In genomic region chr7:137804819-137805218, GRCh38 we compare ENCODE assay signal across 23 cellular contexts. TPM values are rescaled to one million over a fixed set of nuclear protein-coding genes. Genes with fewer than 3 reads are reported as not detected.
DNase-seq lines count a peak whose midpoint lies in the region; ATAC-seq, FAIRE-seq and TF ChIP-seq lines count a peak whose summit lies in the region.
"Had no signal": no experiment of that assay in that cellular context is flagged by ENCODE, and none has a peak within 500 bp of the region (broad histone marks: within the 10 kb centered on the region; RNA-seq: fewer than 3 reads in every experiment).

No MANE protein-coding gene starts in this region.

- no peaks in the 10 kb centered on the region for H3K27me3 Mint-ChIP-seq in astrocyte (ENCODE audit: low read depth, unreplicated experiment)
- H3K27me3 Mint-ChIP-seq: activated naive CD8-positive, alpha-beta T cell treated with anti-CD3 and anti-CD28 coated beads, Interleukin-2, amount 10 ng/mL, durations not matched to agents 7 days and 5 days had no signal

- TF ChIP-seq CTCF in astrocyte (IDR thresholded peaks at IDR 0.05; ENCODE audit: insufficient read depth, low read depth, low read length) (no peak), heart left ventricle (IDR thresholded peaks at IDR 0.05) (no peak)

- no peak overlapping the region for H3K4me3 Mint-ChIP-seq in astrocyte (ENCODE audit: unreplicated experiment)
- H3K4me3 Mint-ChIP-seq: activated CD4-positive, alpha-beta T cell treated with anti-CD3 and anti-CD28 coated beads for 36 hours; activated CD8-positive, alpha-beta memory T cell treated with anti-CD3 and anti-CD28 coated beads, Interleukin-2, amount 10 ng/mL, durations not matched to agents 7 days and 5 days; activated naive CD8-positive, alpha-beta T cell treated with anti-CD3 and anti-CD28 coated beads, Interleukin-2, amount 10 ng/mL, durations not matched to agents 7 days and 5 days; activated T-helper 17 cell treated with anti-CD3 and anti-CD28 coated beads, Interleukin-2, amount 50 U/mL, for 72 hours; immature natural killer cell; stimulated activated effector memory CD8-positive, alpha-beta T cell treated with anti-CD3 and anti-CD28 coated beads, Interleukin-12 subunit alpha, Interleukin-12 subunit beta, amount 100 ng/mL, for 72 hours had no signal

- 70 to 77% (median 74%) methylated on average over 2 of the region's 2 CpGs for WGBS in heart left ventricle, 4 donors

- H3K36me3 ChIP-seq in astrocyte (ENCODE audit: insufficient read depth, low read length) (no peaks in the 10 kb centered on the region), heart left ventricle (no peaks in the 10 kb centered on the region)
- H3K36me3 ChIP-seq: brain microvascular endothelial cell, right lobe of liver had no signal

- H3K27me3 ChIP-seq in astrocyte (ENCODE audit: insufficient read depth, low read length) (no peaks in the 10 kb centered on the region), heart left ventricle (no peaks in the 10 kb centered on the region)
- H3K27me3 ChIP-seq: brain microvascular endothelial cell, right lobe of liver, testis had no signal

- no peak for FAIRE-seq in astrocyte (lab: Jason Lieb, UNC)
- FAIRE-seq: endometrium, HepG2 had no signal

- H3K4me3 ChIP-seq in astrocyte (ENCODE audit: insufficient read depth, low read depth, low read length), result no peak overlapping the region
- H3K4me3 ChIP-seq in heart left ventricle, result no peak overlapping the region
- H3K4me3 ChIP-seq: lung, right lobe of liver, testis had no signal

- H3K9me3 ChIP-seq in astrocyte (ENCODE audit: insufficient read depth, low read depth, low read length), result no peaks in the 10 kb centered on the region
- H3K9me3 ChIP-seq in heart left ventricle, result no peaks in the 10 kb centered on the region
- H3K9me3 ChIP-seq: right lobe of liver, testis had no signal

- H3K36me3 Mint-ChIP-seq in astrocyte (ENCODE audit: low read depth, unreplicated experiment), result peaks cover 5% of the 10 kb centered on the region
- H3K36me3 Mint-ChIP-seq: activated CD8-positive, alpha-beta memory T cell treated with anti-CD3 and anti-CD28 coated beads, Interleukin-2, amount 10 ng/mL, durations not matched to agents 7 days and 5 days; activated naive CD8-positive, alpha-beta T cell treated with anti-CD3 and anti-CD28 coated beads, Interleukin-2, amount 10 ng/mL, durations not matched to agents 7 days and 5 days; immature natural killer cell; stimulated activated effector memory CD8-positive, alpha-beta T cell treated with anti-CD3 and anti-CD28 coated beads, Interleukin-12 subunit alpha, Interleukin-12 subunit beta, amount 100 ng/mL, for 72 hours had no signal

- no peaks in the 10 kb centered on the region for H3K79me2 ChIP-seq in astrocyte (ENCODE audit: insufficient read depth, low read length)

- H3K27ac Mint-ChIP-seq in astrocyte (ENCODE audit: unreplicated experiment), result no peak overlapping the region
- H3K27ac Mint-ChIP-seq: activated CD4-positive, alpha-beta T cell treated with anti-CD3 and anti-CD28 coated beads for 36 hours; activated CD8-positive, alpha-beta memory T cell treated with anti-CD3 and anti-CD28 coated beads, Interleukin-2, amount 10 ng/mL, durations not matched to agents 7 days and 5 days; activated naive CD8-positive, alpha-beta T cell treated with anti-CD3 and anti-CD28 coated beads, Interleukin-2, amount 10 ng/mL, durations not matched to agents 7 days and 5 days; activated T-helper 17 cell treated with anti-CD3 and anti-CD28 coated beads, Interleukin-2, amount 50 U/mL, for 72 hours; immature natural killer cell; stimulated activated effector memory CD8-positive, alpha-beta T cell treated with anti-CD3 and anti-CD28 coated beads, Interleukin-12 subunit alpha, Interleukin-12 subunit beta, amount 100 ng/mL, for 72 hours had no signal

- peaks cover 18% of the 10 kb centered on the region for H3K4me1 Mint-ChIP-seq in astrocyte (ENCODE audit: low read depth, unreplicated experiment)
- H3K4me1 Mint-ChIP-seq: activated CD4-positive, alpha-beta T cell treated with anti-CD3 and anti-CD28 coated beads for 36 hours; activated CD8-positive, alpha-beta memory T cell treated with anti-CD3 and anti-CD28 coated beads, Interleukin-2, amount 10 ng/mL, durations not matched to agents 7 days and 5 days; activated naive CD8-positive, alpha-beta T cell treated with anti-CD3 and anti-CD28 coated beads, Interleukin-2, amount 10 ng/mL, durations not matched to agents 7 days and 5 days; activated T-helper 17 cell treated with anti-CD3 and anti-CD28 coated beads, Interleukin-2, amount 50 U/mL, for 72 hours; immature natural killer cell; stimulated activated effector memory CD8-positive, alpha-beta T cell treated with anti-CD3 and anti-CD28 coated beads, Interleukin-12 subunit alpha, Interleukin-12 subunit beta, amount 100 ng/mL, for 72 hours had no signal

- peak; percentile 42 for ATAC-seq in HG03342 (IDR thresholded peaks at IDR 0.05; ENCODE audit: unreplicated experiment)
- no peak for ATAC-seq in heart left ventricle
- ATAC-seq: activated CD4-positive, alpha-beta T cell treated with anti-CD3 and anti-CD28 coated beads for 36 hours; activated CD8-positive, alpha-beta memory T cell treated with anti-CD3 and anti-CD28 coated beads, Interleukin-2, amount 10 ng/mL, durations not matched to agents 7 days and 5 days; activated T-helper 17 cell treated with anti-CD3 and anti-CD28 coated beads, Interleukin-2, amount 50 U/mL, for 72 hours; HepG2; right lobe of liver; stimulated activated effector memory CD8-positive, alpha-beta T cell treated with anti-CD3 and anti-CD28 coated beads, Interleukin-12 subunit alpha, Interleukin-12 subunit beta, amount 100 ng/mL, for 72 hours had no signal

- H3K9me3 Mint-ChIP-seq in astrocyte (ENCODE audit: unreplicated experiment), result no peaks in the 10 kb centered on the region
- H3K9me3 Mint-ChIP-seq: activated naive CD8-positive, alpha-beta T cell treated with anti-CD3 and anti-CD28 coated beads, Interleukin-2, amount 10 ng/mL, durations not matched to agents 7 days and 5 days; activated T-helper 17 cell treated with anti-CD3 and anti-CD28 coated beads, Interleukin-2, amount 50 U/mL, for 72 hours; stimulated activated effector memory CD8-positive, alpha-beta T cell treated with anti-CD3 and anti-CD28 coated beads, Interleukin-12 subunit alpha, Interleukin-12 subunit beta, amount 100 ng/mL, for 72 hours had no signal

- no peak overlapping the region for H2AFZ ChIP-seq in astrocyte (ENCODE audit: low read depth, low read length)

- H3K4me1 ChIP-seq in astrocyte (ENCODE audit: insufficient read depth, low read length) (no peaks in the 10 kb centered on the region), heart left ventricle (no peaks in the 10 kb centered on the region)
- H3K4me1 ChIP-seq: right lobe of liver, testis had no signal

- H3K27ac ChIP-seq in astrocyte (ENCODE audit: low read depth, low read length) (no peak overlapping the region), heart left ventricle (no peak overlapping the region), caudate nucleus (ENCODE audit: low read depth, low read length) (no peak overlapping the region)
- H3K27ac ChIP-seq: brain microvascular endothelial cell, right lobe of liver, testis had no signal

- intact Hi-C loops in heart left ventricle (cut with DNase I), result no loop called here

- H4K20me1 ChIP-seq in astrocyte (ENCODE audit: insufficient read depth, low read length), result no peaks in the 10 kb centered on the region

- TF ChIP-seq POLR2A in heart left ventricle (IDR thresholded peaks at IDR 0.05), result no peak

- DNase-seq in DMS79 treated with DMSO at 0.1 percent for 48 hours (lab: John Stamatoyannopoulos, UW) (peak; percentile 89), NCI-H187 treated with DMSO at 0.1 percent for 48 hours (lab: John Stamatoyannopoulos, UW) (peak; percentile 85), astrocyte (ENCODE audit: low read depth) (peak; percentile 32), heart left ventricle (no peak), epidermal melanocyte (ENCODE audit: insufficient read length, low spot score) (no peak), caudate nucleus (lab: John Stamatoyannopoulos, UW) (no peak), NCI-H82 (lab: John Stamatoyannopoulos, UW) (no peak)
- DNase-seq: activated CD4-positive, alpha-beta T cell treated with anti-CD3 and anti-CD28 coated beads for 36 hours; activated CD8-positive, alpha-beta memory T cell treated with anti-CD3 and anti-CD28 coated beads, Interleukin-2, amount 10 ng/mL, durations not matched to agents 7 days and 5 days; activated naive CD8-positive, alpha-beta T cell treated with anti-CD3 and anti-CD28 coated beads, Interleukin-2, amount 10 ng/mL, durations not matched to agents 7 days and 5 days; brain microvascular endothelial cell; cortex of kidney; head of caudate nucleus; immature natural killer cell; occipital lobe; right lobe of liver; testis had no signal

- no peak overlapping the region for H3K9ac ChIP-seq in astrocyte (ENCODE audit: low read length)

- H3K4me2 ChIP-seq in astrocyte (ENCODE audit: low read length), result no peak overlapping the region

RNA-seq across cellular contexts. Expression of gene DGKI, which starts 42.0 kb away (rescaled TPM):
- total RNA-seq in astrocyte (6.3 and 7.5 TPM in 2 replicates), heart left ventricle (1 to 10 TPM in 6 of 9 donors, under 1 TPM in 3; 0.40 to 4.6 (median 1.2) TPM)
- polyA plus RNA-seq in heart left ventricle, result under 1 TPM; 0.36 to 0.42 TPM
- total RNA-seq: activated naive CD8-positive, alpha-beta T cell treated with anti-CD3 and anti-CD28 coated beads, Interleukin-2, amount 10 ng/mL, durations not matched to agents 7 days and 5 days had no signal
- polyA plus RNA-seq: immature natural killer cell had no signal

Comparison
In these comparisons a context has a peak if more than half of its experiments do, and no peak if none do; other contexts are left out.
1. DNase-seq: peak in DMS79 treated with DMSO at 0.1 percent for 48 hours (single experiment), NCI-H187 treated with DMSO at 0.1 percent for 48 hours (single experiment) and astrocyte (single experiment); none in heart left ventricle (0 of 5), epidermal melanocyte (single experiment), caudate nucleus (0 of 61) and NCI-H82 (single experiment).